ENCODE assay signal across 1 cellular context in genomic region chr3:132598181-132598580, GRCh38.
TF ChIP-seq lines count a peak whose summit lies in the region.

No MANE protein-coding gene starts in this region.

TF ChIP-seq in IMR-90, 13 proteins besides CTCF, POLR2A, EP300 and RAD21:
- TF ChIP-seq NFE2L2 (IDR thresholded peaks at IDR 0.05; ENCODE audit: low read depth, low read length) (no peak), MAZ (IDR thresholded peaks at IDR 0.05; ENCODE audit: borderline replicate concordance, low read depth, low read length) (no peak), CEBPB (IDR thresholded peaks at IDR 0.05; ENCODE audit: low read depth, low read length) (no peak), RCOR1 (IDR thresholded peaks at IDR 0.05; ENCODE audit: insufficient replicate concordance, low read length) (no peak), RFX5 (IDR thresholded peaks at IDR 0.05; ENCODE audit: low read depth, low read length) (no peak), CHD1 (IDR thresholded peaks at IDR 0.05; ENCODE audit: low read depth, low read length) (no peak), SMC3 (IDR thresholded peaks at IDR 0.05; ENCODE audit: low read depth, low read length) (no peak), ELK1 (IDR thresholded peaks at IDR 0.05; ENCODE audit: borderline replicate concordance, low read depth, low read length) (no peak), BHLHE40 (IDR thresholded peaks at IDR 0.05; ENCODE audit: low read depth, low read length) (no peak), MAFK (IDR thresholded peaks at IDR 0.05; ENCODE audit: low read depth, low read length) (no peak), MXI1 (IDR thresholded peaks at IDR 0.05; ENCODE audit: borderline replicate concordance, low read depth, low read length) (no peak), USF2 (IDR thresholded peaks at IDR 0.05; ENCODE audit: low read depth, low read length) (no peak), FOS (IDR thresholded peaks at IDR 0.05; ENCODE audit: low read depth, low read length) (no peak)
